In genomic region chr17:28968914-28969295, GRCh38 we compare ENCODE assay signal across 14 cellular contexts. TPM values are rescaled to one million over a fixed set of nuclear protein-coding genes. Genes with fewer than 3 reads are reported as not detected.
"Had no signal": no experiment of that assay in that cellular context is flagged by ENCODE, and none has a peak within 500 bp of the region (broad histone marks: within the 10 kb centered on the region; RNA-seq: fewer than 3 reads in every experiment).

No MANE protein-coding gene starts in this region.

- H3K27ac ChIP-seq: left lung, right atrium auricular region, skin epidermis had no signal

- H3K4me1 Mint-ChIP-seq: activated naive CD4-positive, alpha-beta T cell treated with anti-CD3 and anti-CD28 coated beads, Interleukin-2, amount 10 ng/mL, durations not matched to agents 7 days and 5 days had no signal

- H3K27ac Mint-ChIP-seq: activated naive CD4-positive, alpha-beta T cell treated with anti-CD3 and anti-CD28 coated beads, Interleukin-2, amount 10 ng/mL, durations not matched to agents 7 days and 5 days; activated T-helper 2 cell treated with anti-CD3 and anti-CD28 coated beads, Interferon-gamma antibody, Interleukin-2, Interleukin-4, amounts not matched to agents 10 μg/mL and 5 μg/mL and 100 μg/mL, durations not matched to agents 14 hours and 24 hours and 36 hours; dendritic cell treated with granulocyte-macrophage colony-stimulating factor and Interleukin-4, amounts not matched to agents 40 ng/mL and 50 ng/mL, for 4 days; T-helper 1 cell treated with Interleukin-12 subunit alpha and Interleukin-12 subunit beta and Interleukin-4 antibody, amounts not matched to agents 30 μg/mL and 1 μg/mL, for 36 hours had no signal

- ATAC-seq: effector memory CD8-positive, alpha-beta T cell; left lung had no signal

- H3K27me3 ChIP-seq: right atrium auricular region, thyroid gland had no signal

- H3K36me3 ChIP-seq: left lung, right atrium auricular region, thyroid gland had no signal

- H3K9me3 ChIP-seq: left lung, right atrium auricular region, thyroid gland had no signal

- H3K4me3 ChIP-seq: left lung, right atrium auricular region, skin epidermis, thyroid gland had no signal

- DNase-seq: activated CD4-positive, alpha-beta T cell treated with anti-CD3 and anti-CD28 coated beads, Interleukin-2, amount 50 U/mL, for 1 hour; activated naive CD4-positive, alpha-beta T cell treated with anti-CD3 and anti-CD28 coated beads, Interleukin-2, amount 10 ng/mL, durations not matched to agents 7 days and 5 days; activated T-cell treated with anti-CD3 and anti-CD28 coated beads for 4 hours; effector memory CD8-positive, alpha-beta T cell; erythroblast; left lung had no signal

- H3K4me3 Mint-ChIP-seq: activated naive CD4-positive, alpha-beta T cell treated with anti-CD3 and anti-CD28 coated beads, Interleukin-2, amount 10 ng/mL, durations not matched to agents 7 days and 5 days; dendritic cell treated with granulocyte-macrophage colony-stimulating factor and Interleukin-4, amounts not matched to agents 40 ng/mL and 50 ng/mL, for 4 days; effector memory CD8-positive, alpha-beta T cell; T-helper 1 cell treated with Interleukin-12 subunit alpha and Interleukin-12 subunit beta and Interleukin-4 antibody, amounts not matched to agents 30 μg/mL and 1 μg/mL, for 36 hours had no signal

- H3K9me3 Mint-ChIP-seq: activated naive CD4-positive, alpha-beta T cell treated with anti-CD3 and anti-CD28 coated beads, Interleukin-2, amount 10 ng/mL, durations not matched to agents 7 days and 5 days; activated T-helper 2 cell treated with anti-CD3 and anti-CD28 coated beads, Interferon-gamma antibody, Interleukin-2, Interleukin-4, amounts not matched to agents 10 μg/mL and 5 μg/mL and 100 μg/mL, durations not matched to agents 14 hours and 24 hours and 36 hours; dendritic cell treated with granulocyte-macrophage colony-stimulating factor and Interleukin-4, amounts not matched to agents 40 ng/mL and 50 ng/mL, for 4 days; effector memory CD8-positive, alpha-beta T cell; T-helper 1 cell treated with Interleukin-12 subunit alpha and Interleukin-12 subunit beta and Interleukin-4 antibody, amounts not matched to agents 30 μg/mL and 1 μg/mL, for 36 hours had no signal

- H3K36me3 Mint-ChIP-seq: activated naive CD4-positive, alpha-beta T cell treated with anti-CD3 and anti-CD28 coated beads, Interleukin-2, amount 10 ng/mL, durations not matched to agents 7 days and 5 days had no signal

RNA-seq across cellular contexts. Expression of gene SEZ6, which starts 36.9 kb away (rescaled TPM):
- total RNA-seq: activated CD8-positive, alpha-beta memory T cell treated with anti-CD3 and anti-CD28 coated beads for 36 hours; activated T-helper 2 cell treated with anti-CD3 and anti-CD28 coated beads, Interferon-gamma antibody, Interleukin-2, Interleukin-4, amounts not matched to agents 10 μg/mL and 5 μg/mL and 100 μg/mL, durations not matched to agents 14 hours and 24 hours and 36 hours; mesenteric fat pad; thyroid gland had no signal
